Comparison of ENCODE assay signal across 28 cellular contexts in genomic region chr20:600141-600540, GRCh38. TPM values are rescaled to one million over a fixed set of nuclear protein-coding genes. Genes with fewer than 3 reads are reported as not detected.
"Had no signal": no experiment of that assay in that cellular context is flagged by ENCODE, and none has a peak within 500 bp of the region (broad histone marks: within the 10 kb centered on the region; RNA-seq: fewer than 3 reads in every experiment).

No MANE protein-coding gene starts in this region.

- H3K36me3 ChIP-seq: ascending aorta, breast epithelium, cardiac muscle cell, gastrocnemius medialis had no signal

- H3K27ac ChIP-seq: ascending aorta, breast epithelium, cardiac muscle cell, esophagus muscularis mucosa, foreskin keratinocyte had no signal

- H3K9me3 ChIP-seq: ascending aorta, breast epithelium, esophagus muscularis mucosa, gastrocnemius medialis had no signal

- DNase-seq: activated CD4-positive, alpha-beta memory T cell treated with anti-CD3 and anti-CD28 coated beads, Interleukin-2, amount 10 ng/mL, durations not matched to agents 7 days and 5 days; activated CD4-positive, alpha-beta T cell treated with anti-CD3 and anti-CD28 coated beads for 36 hours; activated CD4-positive, alpha-beta T cell treated with anti-CD3 and anti-CD28 coated beads, Interleukin-2, amount 10 ng/mL, durations not matched to agents 7 days and 5 days; activated CD4-positive, alpha-beta T cell treated with anti-CD3 and anti-CD28 coated beads, Interleukin-2, amount 50 U/mL, for 4 hours; activated CD4-positive, CD25-positive, alpha-beta regulatory T cell; activated CD4-positive, CD25-positive, alpha-beta regulatory T cell treated with anti-CD3 and anti-CD28 coated beads, Interleukin-2, amount 50 U/mL, for 72 hours; activated CD8-positive, alpha-beta memory T cell treated with anti-CD3 and anti-CD28 coated beads, Interleukin-2, amount 50 U/mL, for 48 hours; activated gamma-delta T cell; activated naive CD4-positive, alpha-beta T cell; activated naive CD4-positive, alpha-beta T cell treated with anti-CD3 and anti-CD28 coated beads, Interleukin-2, amount 10 ng/mL, durations not matched to agents 7 days and 5 days; activated naive CD8-positive, alpha-beta T cell treated with anti-CD3 and anti-CD28 coated beads, Interleukin-2, amount 10 ng/mL, durations not matched to agents 7 days and 5 days; activated T-cell treated with anti-CD3 and anti-CD28 coated beads for 4 hours; activated T-cell treated with anti-CD3 and anti-CD28 coated beads, Interleukin-2, amount 50 U/mL, for 24 hours; activated T-cell treated with anti-CD3 and anti-CD28 coated beads, Interleukin-2, amount 50 U/mL, for 72 hours; cortex of kidney; dermis blood vessel endothelial cell; effector CD4-positive, alpha-beta T cell; effector memory CD8-positive, alpha-beta T cell; erythroblast; foreskin keratinocyte; gastrocnemius medialis; T-helper 2 cell had no signal

- H3K4me1 ChIP-seq: ascending aorta, breast epithelium, foreskin keratinocyte had no signal

- ATAC-seq: activated CD4-positive, alpha-beta T cell treated with anti-CD3 and anti-CD28 coated beads for 36 hours; activated naive CD4-positive, alpha-beta T cell treated with anti-CD3 and anti-CD28 coated beads, Interleukin-2, amount 50 U/mL, for 72 hours; activated T-cell treated with anti-CD3 and anti-CD28 coated beads, Interleukin-2, amount 50 U/mL, for 72 hours; effector memory CD8-positive, alpha-beta T cell; foreskin keratinocyte; gastrocnemius medialis had no signal

- H3K27me3 ChIP-seq: ascending aorta, breast epithelium, cardiac muscle cell, foreskin keratinocyte, gastrocnemius medialis had no signal

- H3K4me3 ChIP-seq: ascending aorta, breast epithelium, cardiac muscle cell, esophagus muscularis mucosa, gastrocnemius medialis had no signal

RNA-seq across cellular contexts. Expression of gene TCF15, which starts 10.0 kb away (rescaled TPM):
- total RNA-seq: activated CD4-positive, alpha-beta memory T cell treated with anti-CD3 and anti-CD28 coated beads, Interleukin-2, amount 10 ng/mL, durations not matched to agents 7 days and 5 days; activated CD4-positive, alpha-beta T cell treated with anti-CD3 and anti-CD28 coated beads for 36 hours; activated CD4-positive, alpha-beta T cell treated with anti-CD3 and anti-CD28 coated beads, Interleukin-2, amount 10 ng/mL, durations not matched to agents 7 days and 5 days; activated naive CD8-positive, alpha-beta T cell treated with anti-CD3 and anti-CD28 coated beads, Interleukin-2, amount 10 ng/mL, durations not matched to agents 7 days and 5 days; activated T-cell treated with anti-CD3 and anti-CD28 coated beads, Interleukin-2, amount 50 U/mL, for 72 hours; foreskin keratinocyte; T-helper 1 cell treated with Interleukin-12 subunit alpha and Interleukin-12 subunit beta and Interleukin-4 antibody, amounts not matched to agents 30 ng/mL and 1 ng/mL, for 36 hours had no signal
